Comparison of ENCODE assay signal across 8 cellular contexts in genomic region chr1:17661546-17662157, GRCh38.
DNase-seq lines count a peak whose midpoint lies in the region; ATAC-seq and TF ChIP-seq lines count a peak whose summit lies in the region.

No MANE protein-coding gene starts in this region.

- intact Hi-C loops in Calu3 (cut with micrococcal nuclease; ENCODE audit: unreplicated experiment) = no loop called here
- intact Hi-C loops in ascending aorta (cut with DNase I) = loop anchor here (5.0 kb wide), 1 partner anchor 166 kb away; no protein-coding TSS in a partner anchor

- no TSS peak for BruUV-seq in Calu3 (replicated peaks; lab: Mats Ljungman, UMichigan)

- peak; percentile 72 for TF ChIP-seq CTCF in Calu3 (IDR thresholded peaks at IDR 0.05; ENCODE audit: unreplicated experiment)
- TF ChIP-seq CTCF in HFFc6 (IDR thresholded peaks at IDR 0.05) = peak; percentile 98
- peak; percentile 65 to 82 (median 76) for TF ChIP-seq CTCF in ascending aorta (IDR thresholded peaks at IDR 0.05)
- TF ChIP-seq CTCF in smooth muscle cell (IDR thresholded peaks at IDR 0.05; ENCODE audit: borderline replicate concordance, insufficient read depth, poor library complexity, severe bottlenecking) = peak; percentile 90

- no peaks in the 10 kb centered on the region for H3F3A ChIP-seq in smooth muscle cell (ENCODE audit: low read depth)

- H3K4me1 Mint-ChIP-seq in Calu3 (ENCODE audit: low read depth, unreplicated experiment) (no peaks in the 10 kb centered on the region), HFFc6 (ENCODE audit: low read depth) (peaks cover 9% of the 10 kb centered on the region)

- H3K36me3 ChIP-seq in ascending aorta = peaks cover 91 to 94% of the 10 kb centered on the region in 2 donors
- H3K36me3 ChIP-seq in smooth muscle cell (ENCODE audit: low read depth) = no peaks in the 10 kb centered on the region

- no peak overlapping the region for H2AFZ ChIP-seq in smooth muscle cell (ENCODE audit: low read depth)

- CTCF ChIA-PET in Calu3 (lab: Charles Lee) = interaction anchor here (0.7 to 1.4 kb wide), 4 partner anchors 34 to 439 kb away, joined by 3 to 5 read pairs (median 4); no protein-coding TSS in a partner anchor

- H3K27ac Mint-ChIP-seq in Calu3 (ENCODE audit: unreplicated experiment) (no peak overlapping the region), HFFc6 (no peak overlapping the region; the same call in 1 of the 2 replicates)

- no peaks in the 10 kb centered on the region for H3K27me3 ChIP-seq in ascending aorta
- no peaks in the 10 kb centered on the region for H3K27me3 ChIP-seq in smooth muscle cell (ENCODE audit: low read depth)

- H3K27me3 Mint-ChIP-seq in Calu3 (ENCODE audit: unreplicated experiment) (no peaks in the 10 kb centered on the region), HFFc6 (ENCODE audit: insufficient read depth) (no peaks in the 10 kb centered on the region)

- H3K4me1 ChIP-seq in ascending aorta (peaks cover 0 to 4% of the 10 kb centered on the region in 2 donors), smooth muscle cell (ENCODE audit: low read depth) (no peaks in the 10 kb centered on the region)

- H3K79me2 ChIP-seq in smooth muscle cell (ENCODE audit: low read depth) = no peaks in the 10 kb centered on the region

- no peak overlapping the region for H3K27ac ChIP-seq in ascending aorta
- no peak overlapping the region for H3K27ac ChIP-seq in smooth muscle cell (ENCODE audit: low read depth)

- DNase-seq in Calu3 = peak; percentile 68
- peak; percentile 49 for DNase-seq in HFFc6
- DNase-seq in SKM-1 treated with dmso at 0.1 percent for 144 hours (lab: John Stamatoyannopoulos, UW; ENCODE audit: unreplicated experiment) = peak; percentile 27
- DNase-seq in ascending aorta (ENCODE audit: low spot score in 2 of 2) = no peak
- DNase-seq in hepatic stellate cell (ENCODE audit: low spot score) = peak; percentile 83
- peak; percentile 24 for DNase-seq in smooth muscle cell (lab: John Stamatoyannopoulos, UW; ENCODE audit: unreplicated experiment)

- no peak overlapping the region for H3K4me2 ChIP-seq in smooth muscle cell

- H3K9ac ChIP-seq in smooth muscle cell (ENCODE audit: low read depth) = no peak overlapping the region

- H4K20me1 ChIP-seq in smooth muscle cell (ENCODE audit: low read depth) = peaks cover 17% of the 10 kb centered on the region

- ATAC-seq in HG03432 (IDR thresholded peaks at IDR 0.05; ENCODE audit: unreplicated experiment) (no peak), GM21360 (IDR thresholded peaks at IDR 0.05; ENCODE audit: unreplicated experiment) (no peak)

- no peak overlapping the region for H3K4me3 Mint-ChIP-seq in Calu3 (ENCODE audit: low read depth, unreplicated experiment)
- no peak overlapping the region for H3K4me3 Mint-ChIP-seq in HFFc6

- H3K4me3 ChIP-seq in ascending aorta (no peak overlapping the region), smooth muscle cell (no peak overlapping the region)

- H3K9me3 Mint-ChIP-seq in Calu3 (ENCODE audit: low read depth, unreplicated experiment) (no peaks in the 10 kb centered on the region), HFFc6 (no peaks in the 10 kb centered on the region)

- WGBS in smooth muscle cell (ENCODE audit: low lambda C conversion rate) = 64% methylated on average over 15 of the region's 15 CpGs

- H3K36me3 Mint-ChIP-seq in Calu3 (ENCODE audit: insufficient read depth, unreplicated experiment) = no peaks in the 10 kb centered on the region
- peaks cover 23% of the 10 kb centered on the region for H3K36me3 Mint-ChIP-seq in HFFc6 (ENCODE audit: low read depth)

- H3K9me3 ChIP-seq in ascending aorta = no peaks in the 10 kb centered on the region
- no peaks in the 10 kb centered on the region for H3K9me3 ChIP-seq in smooth muscle cell (replicated peaks; ENCODE audit: low read depth)

Comparison
In these comparisons a context has a peak if more than half of its experiments do, and no peak if none do; other contexts are left out.
1. DNase-seq: peak in Calu3 (single experiment), HFFc6 (single experiment), SKM-1 treated with dmso at 0.1 percent for 144 hours (single experiment), hepatic stellate cell (single experiment) and smooth muscle cell (single experiment); none in ascending aorta (0 of 2).
2. Peak in every context shown above with its lines, with median percentiles within 50 percentile points of each other: CTCF ChIP-seq.